1 cellular context compared by ENCODE assay signal in the genomic region with DNA sequence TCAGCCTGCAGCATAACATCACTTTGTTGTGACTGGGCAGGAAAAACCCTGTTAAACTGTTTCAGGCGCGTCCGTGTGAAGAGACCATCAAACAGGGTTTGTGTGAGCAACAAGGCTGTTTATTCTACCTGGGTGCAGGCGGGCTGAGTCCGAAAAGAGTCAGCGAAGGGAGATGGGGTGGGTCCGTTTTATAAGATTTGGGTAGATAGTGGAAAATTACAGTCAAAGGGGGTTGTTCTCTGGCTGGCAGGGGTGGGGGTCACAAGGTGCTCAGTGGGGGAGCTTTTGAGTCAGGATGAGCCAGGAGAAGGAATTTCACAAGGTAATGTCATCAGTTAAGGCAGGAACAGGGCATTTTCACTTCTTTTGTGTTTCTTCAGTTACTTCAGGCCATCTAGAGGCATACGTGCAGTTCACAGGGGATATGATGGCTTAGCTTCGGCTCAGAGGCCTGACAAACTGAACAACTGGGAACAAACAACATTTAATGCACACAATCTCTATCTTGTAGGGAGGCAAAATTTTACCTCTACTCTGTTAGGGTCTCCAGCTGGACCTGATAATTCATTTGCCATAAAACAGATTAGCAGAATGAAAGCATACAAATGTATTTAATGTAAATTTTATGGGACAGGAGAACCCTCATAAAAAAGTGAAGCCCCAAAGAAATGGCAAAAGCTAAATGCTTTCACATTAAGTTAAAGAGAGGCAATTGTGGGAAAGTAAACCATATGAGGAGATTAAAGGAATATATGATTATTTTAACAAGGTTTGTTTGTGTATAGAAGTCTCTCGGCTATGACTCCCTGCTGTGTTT.
A peak's percentile ranks its signal among the peaks of the same experiment; 100 is the strongest.
TF ChIP-seq lines count a peak whose summit lies in the region.

No MANE protein-coding gene starts in this region.

TF ChIP-seq in K562, 482 proteins besides CTCF, POLR2A, EP300 and RAD21 (continues in another document):
- TF ChIP-seq LCOR (CRISPR knock-in tag; IDR thresholded peaks at IDR 0.05) (no peak), SMARCA4 (IDR thresholded peaks at IDR 0.05) (peak; percentile 47; the same call in 1 of the 2 replicates), ATF1 (CRISPR knock-in tag; IDR thresholded peaks at IDR 0.05) (no peak), ATF1 (tag; IDR thresholded peaks at IDR 0.05) (0 out of 2 replicates have a peak, but pooled peaks have one; percentile 10), NFIC (IDR thresholded peaks at IDR 0.05) (no peak), RNF2 (IDR thresholded peaks at IDR 0.05) (no peak), ZNF311 (CRISPR knock-in tag; IDR thresholded peaks at IDR 0.05) (peak; percentile 77; the same call in 1 of the 2 replicates), ZNF766 (CRISPR knock-in tag; conservative IDR thresholded peaks at IDR 0.05) (0 out of 2 replicates have a peak, but pooled peaks have one; percentile 25), HDGF (IDR thresholded peaks at IDR 0.05) (0 out of 2 replicates have a peak, but pooled peaks have one; percentile 43), SMARCE1 (IDR thresholded peaks at IDR 0.05) (no peak), MYC (IDR thresholded peaks at IDR 0.05; ENCODE audit: low read depth, low read length) (no peak), MYC (CRISPR knock-in tag; IDR thresholded peaks at IDR 0.05; ENCODE audit: borderline replicate concordance, low read depth) (peak; percentile 70; the same call in 1 of the 2 replicates), KLF10 (CRISPR knock-in tag; IDR thresholded peaks at IDR 0.05) (0 out of 2 replicates have a peak, but pooled peaks have one; percentile 3), NR4A1 (CRISPR knock-in tag; IDR thresholded peaks at IDR 0.05) (no peak), NR4A1 (tag; IDR thresholded peaks at IDR 0.05) (peak; percentile 80; the same call in 1 of the 2 replicates), MAZ (CRISPR knock-in tag; conservative IDR thresholded peaks at IDR 0.05 in 1 of 2, IDR thresholded peaks at IDR 0.05 in 1 of 2) (0 out of 4 replicates have a peak, but pooled peaks of 1 of the 2 experiments have one; percentile 36), ZNF583 (CRISPR knock-in tag; IDR thresholded peaks at IDR 0.05) (peak; percentile 52; the same call in 1 of the 2 replicates), POLR2AphosphoS5 (IDR thresholded peaks at IDR 0.05; ENCODE audit: control insufficient read depth, insufficient read depth, low read depth, low read length) (peak; percentile 77), ATF7 (IDR thresholded peaks at IDR 0.05) (0 out of 2 replicates have a peak, but pooled peaks have one; percentile 25), TCF3 (CRISPR knock-in tag; IDR thresholded peaks at IDR 0.05) (no peak), ZNF239 (CRISPR knock-in tag; IDR thresholded peaks at IDR 0.05) (no peak), MCM2 (IDR thresholded peaks at IDR 0.05; ENCODE audit: low read depth) (no peak), KLF1 (tag; IDR thresholded peaks at IDR 0.05) (no peak), NBN (IDR thresholded peaks at IDR 0.05; ENCODE audit: low read depth) (peak; percentile 42; the same call in 1 of the 2 replicates), NRF1 (conservative IDR thresholded peaks at IDR 0.05 in 1 of 2, IDR thresholded peaks at IDR 0.05 in 1 of 2) (0 out of 4 replicates have a peak, but pooled peaks of 1 of the 2 experiments have one; percentile 12), GATAD2B (IDR thresholded peaks at IDR 0.05; ENCODE audit: borderline replicate concordance) (peak; percentile 38; the same call in 1 of the 2 replicates), KDM5B (IDR thresholded peaks at IDR 0.05; ENCODE audit: insufficient replicate concordance, low read depth, low read length) (peak; percentile 36), BCOR (IDR thresholded peaks at IDR 0.05) (0 out of 2 replicates have a peak, but pooled peaks have one; percentile 10), ZNF444 (CRISPR knock-in tag; IDR thresholded peaks at IDR 0.05) (no peak), CHD1 (IDR thresholded peaks at IDR 0.05; ENCODE audit: low read length) (peak; percentile 21), ZNF12 (CRISPR knock-in tag; IDR thresholded peaks at IDR 0.05) (peak; percentile 15; the same call in 1 of the 2 replicates), HSF4 (CRISPR knock-in tag; IDR thresholded peaks at IDR 0.05; ENCODE audit: borderline replicate concordance) (peak; percentile 79; the same call in 1 of the 2 replicates), POLR2AphosphoS2 (IDR thresholded peaks at IDR 0.05; ENCODE audit: low read length) (peak; percentile 75; the same call in 1 of the 2 replicates)
- TF ChIP-seq, protein P1, sequence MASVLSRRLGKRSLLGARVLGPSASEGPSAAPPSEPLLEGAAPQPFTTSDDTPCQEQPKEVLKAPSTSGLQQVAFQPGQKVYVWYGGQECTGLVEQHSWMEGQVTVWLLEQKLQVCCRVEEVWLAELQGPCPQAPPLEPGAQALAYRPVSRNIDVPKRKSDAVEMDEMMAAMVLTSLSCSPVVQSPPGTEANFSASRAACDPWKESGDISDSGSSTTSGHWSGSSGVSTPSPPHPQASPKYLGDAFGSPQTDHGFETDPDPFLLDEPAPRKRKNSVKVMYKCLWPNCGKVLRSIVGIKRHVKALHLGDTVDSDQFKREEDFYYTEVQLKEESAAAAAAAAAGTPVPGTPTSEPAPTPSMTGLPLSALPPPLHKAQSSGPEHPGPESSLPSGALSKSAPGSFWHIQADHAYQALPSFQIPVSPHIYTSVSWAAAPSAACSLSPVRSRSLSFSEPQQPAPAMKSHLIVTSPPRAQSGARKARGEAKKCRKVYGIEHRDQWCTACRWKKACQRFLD (CRISPR knock-in tag; IDR thresholded peaks at IDR 0.05) = peak; percentile 72; the same call in 1 of the 2 replicates
- TF ChIP-seq, protein P2, sequence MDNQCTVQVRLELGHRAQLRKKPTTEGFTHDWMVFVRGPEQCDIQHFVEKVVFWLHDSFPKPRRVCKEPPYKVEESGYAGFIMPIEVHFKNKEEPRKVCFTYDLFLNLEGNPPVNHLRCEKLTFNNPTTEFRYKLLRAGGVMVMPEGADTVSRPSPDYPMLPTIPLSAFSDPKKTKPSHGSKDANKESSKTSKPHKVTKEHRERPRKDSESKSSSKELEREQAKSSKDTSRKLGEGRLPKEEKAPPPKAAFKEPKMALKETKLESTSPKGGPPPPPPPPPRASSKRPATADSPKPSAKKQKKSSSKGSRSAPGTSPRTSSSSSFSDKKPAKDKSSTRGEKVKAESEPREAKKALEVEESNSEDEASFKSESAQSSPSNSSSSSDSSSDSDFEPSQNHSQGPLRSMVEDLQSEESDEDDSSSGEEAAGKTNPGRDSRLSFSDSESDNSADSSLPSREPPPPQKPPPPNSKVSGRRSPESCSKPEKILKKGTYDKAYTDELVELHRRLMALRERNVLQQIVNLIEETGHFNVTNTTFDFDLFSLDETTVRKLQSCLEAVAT (IDR thresholded peaks at IDR 0.05) = peak; percentile 82 to 92
- TF ChIP-seq, protein P3, sequence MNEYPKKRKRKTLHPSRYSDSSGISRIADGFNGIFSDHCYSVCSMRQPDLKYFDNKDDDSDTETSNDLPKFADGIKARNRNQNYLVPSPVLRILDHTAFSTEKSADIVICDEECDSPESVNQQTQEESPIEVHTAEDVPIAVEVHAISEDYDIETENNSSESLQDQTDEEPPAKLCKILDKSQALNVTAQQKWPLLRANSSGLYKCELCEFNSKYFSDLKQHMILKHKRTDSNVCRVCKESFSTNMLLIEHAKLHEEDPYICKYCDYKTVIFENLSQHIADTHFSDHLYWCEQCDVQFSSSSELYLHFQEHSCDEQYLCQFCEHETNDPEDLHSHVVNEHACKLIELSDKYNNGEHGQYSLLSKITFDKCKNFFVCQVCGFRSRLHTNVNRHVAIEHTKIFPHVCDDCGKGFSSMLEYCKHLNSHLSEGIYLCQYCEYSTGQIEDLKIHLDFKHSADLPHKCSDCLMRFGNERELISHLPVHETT (CRISPR knock-in tag; conservative IDR thresholded peaks at IDR 0.05 in 1 of 2, IDR thresholded peaks at IDR 0.05 in 1 of 2) = 0 out of 4 replicates have a peak, but pooled peaks of 1 of the 2 experiments have one; percentile 36
- TF ChIP-seq, protein P4, sequence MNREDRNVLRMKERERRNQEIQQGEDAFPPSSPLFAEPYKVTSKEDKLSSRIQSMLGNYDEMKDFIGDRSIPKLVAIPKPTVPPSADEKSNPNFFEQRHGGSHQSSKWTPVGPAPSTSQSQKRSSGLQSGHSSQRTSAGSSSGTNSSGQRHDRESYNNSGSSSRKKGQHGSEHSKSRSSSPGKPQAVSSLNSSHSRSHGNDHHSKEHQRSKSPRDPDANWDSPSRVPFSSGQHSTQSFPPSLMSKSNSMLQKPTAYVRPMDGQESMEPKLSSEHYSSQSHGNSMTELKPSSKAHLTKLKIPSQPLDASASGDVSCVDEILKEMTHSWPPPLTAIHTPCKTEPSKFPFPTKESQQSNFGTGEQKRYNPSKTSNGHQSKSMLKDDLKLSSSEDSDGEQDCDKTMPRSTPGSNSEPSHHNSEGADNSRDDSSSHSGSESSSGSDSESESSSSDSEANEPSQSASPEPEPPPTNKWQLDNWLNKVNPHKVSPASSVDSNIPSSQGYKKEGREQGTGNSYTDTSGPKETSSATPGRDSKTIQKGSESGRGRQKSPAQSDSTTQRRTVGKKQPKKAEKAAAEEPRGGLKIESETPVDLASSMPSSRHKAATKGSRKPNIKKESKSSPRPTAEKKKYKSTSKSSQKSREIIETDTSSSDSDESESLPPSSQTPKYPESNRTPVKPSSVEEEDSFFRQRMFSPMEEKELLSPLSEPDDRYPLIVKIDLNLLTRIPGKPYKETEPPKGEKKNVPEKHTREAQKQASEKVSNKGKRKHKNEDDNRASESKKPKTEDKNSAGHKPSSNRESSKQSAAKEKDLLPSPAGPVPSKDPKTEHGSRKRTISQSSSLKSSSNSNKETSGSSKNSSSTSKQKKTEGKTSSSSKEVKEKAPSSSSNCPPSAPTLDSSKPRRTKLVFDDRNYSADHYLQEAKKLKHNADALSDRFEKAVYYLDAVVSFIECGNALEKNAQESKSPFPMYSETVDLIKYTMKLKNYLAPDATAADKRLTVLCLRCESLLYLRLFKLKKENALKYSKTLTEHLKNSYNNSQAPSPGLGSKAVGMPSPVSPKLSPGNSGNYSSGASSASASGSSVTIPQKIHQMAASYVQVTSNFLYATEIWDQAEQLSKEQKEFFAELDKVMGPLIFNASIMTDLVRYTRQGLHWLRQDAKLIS (CRISPR knock-in tag; IDR thresholded peaks at IDR 0.05) = peak; percentile 27; the same call in 1 of the 2 replicates
- TF ChIP-seq, protein P5, sequence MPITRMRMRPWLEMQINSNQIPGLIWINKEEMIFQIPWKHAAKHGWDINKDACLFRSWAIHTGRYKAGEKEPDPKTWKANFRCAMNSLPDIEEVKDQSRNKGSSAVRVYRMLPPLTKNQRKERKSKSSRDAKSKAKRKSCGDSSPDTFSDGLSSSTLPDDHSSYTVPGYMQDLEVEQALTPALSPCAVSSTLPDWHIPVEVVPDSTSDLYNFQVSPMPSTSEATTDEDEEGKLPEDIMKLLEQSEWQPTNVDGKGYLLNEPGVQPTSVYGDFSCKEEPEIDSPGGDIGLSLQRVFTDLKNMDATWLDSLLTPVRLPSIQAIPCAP (CRISPR knock-in tag; IDR thresholded peaks at IDR 0.05; ENCODE audit: borderline replicate concordance) = no peak
- TF ChIP-seq, protein P6, sequence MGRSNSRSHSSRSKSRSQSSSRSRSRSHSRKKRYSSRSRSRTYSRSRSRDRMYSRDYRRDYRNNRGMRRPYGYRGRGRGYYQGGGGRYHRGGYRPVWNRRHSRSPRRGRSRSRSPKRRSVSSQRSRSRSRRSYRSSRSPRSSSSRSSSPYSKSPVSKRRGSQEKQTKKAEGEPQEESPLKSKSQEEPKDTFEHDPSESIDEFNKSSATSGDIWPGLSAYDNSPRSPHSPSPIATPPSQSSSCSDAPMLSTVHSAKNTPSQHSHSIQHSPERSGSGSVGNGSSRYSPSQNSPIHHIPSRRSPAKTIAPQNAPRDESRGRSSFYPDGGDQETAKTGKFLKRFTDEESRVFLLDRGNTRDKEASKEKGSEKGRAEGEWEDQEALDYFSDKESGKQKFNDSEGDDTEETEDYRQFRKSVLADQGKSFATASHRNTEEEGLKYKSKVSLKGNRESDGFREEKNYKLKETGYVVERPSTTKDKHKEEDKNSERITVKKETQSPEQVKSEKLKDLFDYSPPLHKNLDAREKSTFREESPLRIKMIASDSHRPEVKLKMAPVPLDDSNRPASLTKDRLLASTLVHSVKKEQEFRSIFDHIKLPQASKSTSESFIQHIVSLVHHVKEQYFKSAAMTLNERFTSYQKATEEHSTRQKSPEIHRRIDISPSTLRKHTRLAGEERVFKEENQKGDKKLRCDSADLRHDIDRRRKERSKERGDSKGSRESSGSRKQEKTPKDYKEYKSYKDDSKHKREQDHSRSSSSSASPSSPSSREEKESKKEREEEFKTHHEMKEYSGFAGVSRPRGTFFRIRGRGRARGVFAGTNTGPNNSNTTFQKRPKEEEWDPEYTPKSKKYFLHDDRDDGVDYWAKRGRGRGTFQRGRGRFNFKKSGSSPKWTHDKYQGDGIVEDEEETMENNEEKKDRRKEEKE (IDR thresholded peaks at IDR 0.05; ENCODE audit: borderline replicate concordance in 1 of 2, control insufficient read depth in 1 of 2, low read depth in 2 of 2, low read length in 1 of 2) = peak; percentile 10 to 65; a peak in 1 of 4 replicates
- TF ChIP-seq, protein P7, sequence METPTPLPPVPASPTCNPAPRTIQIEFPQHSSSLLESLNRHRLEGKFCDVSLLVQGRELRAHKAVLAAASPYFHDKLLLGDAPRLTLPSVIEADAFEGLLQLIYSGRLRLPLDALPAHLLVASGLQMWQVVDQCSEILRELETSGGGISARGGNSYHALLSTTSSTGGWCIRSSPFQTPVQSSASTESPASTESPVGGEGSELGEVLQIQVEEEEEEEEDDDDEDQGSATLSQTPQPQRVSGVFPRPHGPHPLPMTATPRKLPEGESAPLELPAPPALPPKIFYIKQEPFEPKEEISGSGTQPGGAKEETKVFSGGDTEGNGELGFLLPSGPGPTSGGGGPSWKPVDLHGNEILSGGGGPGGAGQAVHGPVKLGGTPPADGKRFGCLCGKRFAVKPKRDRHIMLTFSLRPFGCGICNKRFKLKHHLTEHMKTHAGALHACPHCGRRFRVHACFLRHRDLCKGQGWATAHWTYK (CRISPR knock-in tag; IDR thresholded peaks at IDR 0.05) = peak; percentile 80; the same call in 1 of the 2 replicates
- TF ChIP-seq, protein P8, sequence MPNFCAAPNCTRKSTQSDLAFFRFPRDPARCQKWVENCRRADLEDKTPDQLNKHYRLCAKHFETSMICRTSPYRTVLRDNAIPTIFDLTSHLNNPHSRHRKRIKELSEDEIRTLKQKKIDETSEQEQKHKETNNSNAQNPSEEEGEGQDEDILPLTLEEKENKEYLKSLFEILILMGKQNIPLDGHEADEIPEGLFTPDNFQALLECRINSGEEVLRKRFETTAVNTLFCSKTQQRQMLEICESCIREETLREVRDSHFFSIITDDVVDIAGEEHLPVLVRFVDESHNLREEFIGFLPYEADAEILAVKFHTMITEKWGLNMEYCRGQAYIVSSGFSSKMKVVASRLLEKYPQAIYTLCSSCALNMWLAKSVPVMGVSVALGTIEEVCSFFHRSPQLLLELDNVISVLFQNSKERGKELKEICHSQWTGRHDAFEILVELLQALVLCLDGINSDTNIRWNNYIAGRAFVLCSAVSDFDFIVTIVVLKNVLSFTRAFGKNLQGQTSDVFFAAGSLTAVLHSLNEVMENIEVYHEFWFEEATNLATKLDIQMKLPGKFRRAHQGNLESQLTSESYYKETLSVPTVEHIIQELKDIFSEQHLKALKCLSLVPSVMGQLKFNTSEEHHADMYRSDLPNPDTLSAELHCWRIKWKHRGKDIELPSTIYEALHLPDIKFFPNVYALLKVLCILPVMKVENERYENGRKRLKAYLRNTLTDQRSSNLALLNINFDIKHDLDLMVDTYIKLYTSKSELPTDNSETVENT (CRISPR knock-in tag; IDR thresholded peaks at IDR 0.05) = no peak
